In genomic region chr22:49019737-49020136, GRCh38 we compare ENCODE assay signal across 21 cellular contexts.
"Had no signal": no experiment of that assay in that cellular context is flagged by ENCODE, and none has a peak within 500 bp of the region (broad histone marks: within the 10 kb centered on the region; RNA-seq: fewer than 3 reads in every experiment).

No MANE protein-coding gene starts in this region.

- H3K4me1 Mint-ChIP-seq: activated CD4-positive, alpha-beta T cell treated with anti-CD3 and anti-CD28 coated beads, Interleukin-2, amount 10 ng/mL, durations not matched to agents 7 days and 5 days; activated naive CD4-positive, alpha-beta T cell treated with anti-CD3 and anti-CD28 coated beads, Interleukin-2, amount 50 U/mL, for 24 hours; central memory CD8-positive, alpha-beta T cell; stimulated activated effector memory CD8-positive, alpha-beta T cell treated with anti-CD3 and anti-CD28 coated beads, Interleukin-12 subunit alpha, Interleukin-12 subunit beta, amount 100 ng/mL, for 72 hours; stimulated activated naive CD8-positive, alpha-beta T cell treated with anti-CD3 and anti-CD28 coated beads, Interleukin-15, amount 100 ng/mL, for 72 hours had no signal

- H3K27ac ChIP-seq: breast epithelium, colonic mucosa, epithelial cell of prostate, gastroesophageal sphincter, SK-N-MC, tibial nerve, uterus, VCaP had no signal

- H3K36me3 ChIP-seq: breast epithelium, colonic mucosa, gastroesophageal sphincter, tibial nerve, uterus had no signal

- ATAC-seq: activated CD8-positive, alpha-beta T cell treated with anti-CD3 and anti-CD28 coated beads for 36 hours; gastroesophageal sphincter; left cardiac atrium; natural killer cell treated with Interleukin-12 subunit alpha and Interleukin-12 subunit beta and Interleukin-15 and Interleukin-18, amount 100 ng/mL, for 72 hours; stimulated activated effector memory CD8-positive, alpha-beta T cell treated with anti-CD3 and anti-CD28 coated beads, Interleukin-12 subunit alpha, Interleukin-12 subunit beta, amount 100 ng/mL, for 72 hours; stimulated activated naive CD8-positive, alpha-beta T cell treated with anti-CD3 and anti-CD28 coated beads, Interleukin-15, amount 100 ng/mL, for 72 hours had no signal

- H3K27me3 Mint-ChIP-seq: activated CD4-positive, alpha-beta T cell treated with anti-CD3 and anti-CD28 coated beads, Interleukin-2, amount 10 ng/mL, durations not matched to agents 7 days and 5 days; activated CD8-positive, alpha-beta T cell treated with anti-CD3 and anti-CD28 coated beads for 36 hours; activated naive CD4-positive, alpha-beta T cell treated with anti-CD3 and anti-CD28 coated beads, Interleukin-2, amount 50 U/mL, for 24 hours; activated T-cell treated with anti-CD3 and anti-CD28 coated beads, Interleukin-2, amount 50 U/mL, for 24 hours; natural killer cell treated with Interleukin-12 subunit alpha and Interleukin-12 subunit beta and Interleukin-15 and Interleukin-18, amount 100 ng/mL, for 72 hours had no signal

- H3K4me1 ChIP-seq: breast epithelium, colonic mucosa, gastroesophageal sphincter, uterus had no signal

- H3K4me3 Mint-ChIP-seq: activated CD4-positive, alpha-beta T cell treated with anti-CD3 and anti-CD28 coated beads, Interleukin-2, amount 10 ng/mL, durations not matched to agents 7 days and 5 days; activated CD8-positive, alpha-beta T cell treated with anti-CD3 and anti-CD28 coated beads for 36 hours; activated naive CD4-positive, alpha-beta T cell treated with anti-CD3 and anti-CD28 coated beads, Interleukin-2, amount 50 U/mL, for 24 hours; activated T-cell treated with anti-CD3 and anti-CD28 coated beads, Interleukin-2, amount 50 U/mL, for 24 hours; central memory CD8-positive, alpha-beta T cell; natural killer cell treated with Interleukin-12 subunit alpha and Interleukin-12 subunit beta and Interleukin-15 and Interleukin-18, amount 100 ng/mL, for 72 hours; stimulated activated effector memory CD8-positive, alpha-beta T cell treated with anti-CD3 and anti-CD28 coated beads, Interleukin-12 subunit alpha, Interleukin-12 subunit beta, amount 100 ng/mL, for 72 hours; stimulated activated naive CD8-positive, alpha-beta T cell treated with anti-CD3 and anti-CD28 coated beads, Interleukin-15, amount 100 ng/mL, for 72 hours had no signal

- H3K9me3 ChIP-seq: breast epithelium, colonic mucosa, gastroesophageal sphincter, tibial nerve, uterus had no signal

- H3K27me3 ChIP-seq: colonic mucosa, tibial nerve, uterus had no signal

- H3K27ac Mint-ChIP-seq: activated CD4-positive, alpha-beta T cell treated with anti-CD3 and anti-CD28 coated beads, Interleukin-2, amount 10 ng/mL, durations not matched to agents 7 days and 5 days; activated CD8-positive, alpha-beta T cell treated with anti-CD3 and anti-CD28 coated beads for 36 hours; activated naive CD4-positive, alpha-beta T cell treated with anti-CD3 and anti-CD28 coated beads, Interleukin-2, amount 50 U/mL, for 24 hours; activated T-cell treated with anti-CD3 and anti-CD28 coated beads, Interleukin-2, amount 50 U/mL, for 24 hours; activated T-helper 2 cell treated with anti-CD3 and anti-CD28 coated beads, Interferon-gamma antibody, Interleukin-2, Interleukin-4, amounts not matched to agents 10 μg/mL and 5 μg/mL and 100 μg/mL, durations not matched to agents 14 hours and 24 hours and 36 hours; natural killer cell treated with Interleukin-12 subunit alpha and Interleukin-12 subunit beta and Interleukin-15 and Interleukin-18, amount 100 ng/mL, for 72 hours; stimulated activated effector memory CD8-positive, alpha-beta T cell treated with anti-CD3 and anti-CD28 coated beads, Interleukin-12 subunit alpha, Interleukin-12 subunit beta, amount 100 ng/mL, for 72 hours; stimulated activated naive CD8-positive, alpha-beta T cell treated with anti-CD3 and anti-CD28 coated beads, Interleukin-15, amount 100 ng/mL, for 72 hours had no signal

- H3K9me3 Mint-ChIP-seq: activated CD4-positive, alpha-beta T cell treated with anti-CD3 and anti-CD28 coated beads, Interleukin-2, amount 10 ng/mL, durations not matched to agents 7 days and 5 days; activated CD8-positive, alpha-beta T cell treated with anti-CD3 and anti-CD28 coated beads for 36 hours; activated naive CD4-positive, alpha-beta T cell treated with anti-CD3 and anti-CD28 coated beads, Interleukin-2, amount 50 U/mL, for 24 hours; activated T-cell treated with anti-CD3 and anti-CD28 coated beads, Interleukin-2, amount 50 U/mL, for 24 hours; activated T-helper 2 cell treated with anti-CD3 and anti-CD28 coated beads, Interferon-gamma antibody, Interleukin-2, Interleukin-4, amounts not matched to agents 10 μg/mL and 5 μg/mL and 100 μg/mL, durations not matched to agents 14 hours and 24 hours and 36 hours; central memory CD8-positive, alpha-beta T cell; natural killer cell treated with Interleukin-12 subunit alpha and Interleukin-12 subunit beta and Interleukin-15 and Interleukin-18, amount 100 ng/mL, for 72 hours; stimulated activated effector memory CD8-positive, alpha-beta T cell treated with anti-CD3 and anti-CD28 coated beads, Interleukin-12 subunit alpha, Interleukin-12 subunit beta, amount 100 ng/mL, for 72 hours; stimulated activated naive CD8-positive, alpha-beta T cell treated with anti-CD3 and anti-CD28 coated beads, Interleukin-15, amount 100 ng/mL, for 72 hours had no signal

- H3K4me3 ChIP-seq: breast epithelium, colonic mucosa, gastroesophageal sphincter, SK-N-MC, tibial nerve, uterus had no signal

- DNase-seq: activated CD4-positive, alpha-beta T cell treated with anti-CD3 and anti-CD28 coated beads, Interleukin-2, amount 10 ng/mL, durations not matched to agents 7 days and 5 days; activated CD4-positive, CD25-positive, alpha-beta regulatory T cell treated with anti-CD3 and anti-CD28 coated beads, Interleukin-2, amount 50 U/mL, for 72 hours; activated CD8-positive, alpha-beta T cell treated with anti-CD3 and anti-CD28 coated beads for 36 hours; activated T-cell treated with anti-CD3 and anti-CD28 coated beads, Interleukin-2, amount 50 U/mL, for 24 hours; colonic mucosa; hypothalamus; left cardiac atrium; stimulated activated CD4-positive, alpha-beta T cell treated with anti-CD3 and anti-CD28 coated beads, Interleukin-12 subunit alpha, Interleukin-12 subunit beta, amount 100 ng/mL, for 4 hours; stimulated activated naive CD8-positive, alpha-beta T cell treated with anti-CD3 and anti-CD28 coated beads, Interleukin-15, amount 100 ng/mL, for 72 hours had no signal

- H3K36me3 Mint-ChIP-seq: activated naive CD4-positive, alpha-beta T cell treated with anti-CD3 and anti-CD28 coated beads, Interleukin-2, amount 50 U/mL, for 24 hours; natural killer cell treated with Interleukin-12 subunit alpha and Interleukin-12 subunit beta and Interleukin-15 and Interleukin-18, amount 100 ng/mL, for 72 hours; stimulated activated effector memory CD8-positive, alpha-beta T cell treated with anti-CD3 and anti-CD28 coated beads, Interleukin-12 subunit alpha, Interleukin-12 subunit beta, amount 100 ng/mL, for 72 hours had no signal
